16 cellular contexts compared by ENCODE assay signal in the genomic region with DNA sequence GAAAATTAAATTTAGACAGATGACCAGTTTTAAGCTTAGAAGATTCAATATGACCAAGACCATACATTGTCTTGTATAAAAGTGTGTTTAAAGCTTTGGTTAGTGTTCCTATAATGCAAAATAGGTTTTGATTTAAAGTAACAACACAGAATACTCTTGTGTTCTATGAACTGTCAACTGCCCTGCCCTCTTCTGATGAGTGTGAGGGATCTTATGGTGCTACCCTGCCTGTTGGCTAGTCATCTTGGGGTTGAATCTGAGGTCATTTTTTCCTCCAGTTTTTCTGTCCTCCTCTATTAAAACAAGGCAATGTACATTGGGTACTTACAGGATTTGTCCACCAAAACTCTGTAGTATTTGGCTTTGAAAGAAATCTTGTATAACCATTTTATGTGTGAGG.
A peak's percentile ranks its signal among the peaks of the same experiment; 100 is the strongest.
DNase-seq lines count a peak whose midpoint lies in the region; ATAC-seq and TF ChIP-seq lines count a peak whose summit lies in the region.
"Had no signal": no experiment of that assay in that cellular context is flagged by ENCODE, and none has a peak within 500 bp of the region (broad histone marks: within the 10 kb centered on the region; RNA-seq: fewer than 3 reads in every experiment).

No MANE protein-coding gene starts in this region.

- H3K9me3 Mint-ChIP-seq in CD8-positive, alpha-beta memory T cell, result no peaks in the 10 kb centered on the region
- no peaks in the 10 kb centered on the region for H3K9me3 Mint-ChIP-seq in activated naive CD8-positive, alpha-beta T cell treated with anti-CD3 and anti-CD28 coated beads, Interleukin-2, amount 10 ng/mL, durations not matched to agents 7 days and 5 days
- H3K9me3 Mint-ChIP-seq in naive thymus-derived CD4-positive, alpha-beta T cell, result no peaks in the 10 kb centered on the region
- H3K9me3 Mint-ChIP-seq: nephron progenitor cell had no signal

- POLR2A ChIA-PET in SK-N-SH (lab: Yijun Ruan, JAX), result no interaction called here
- POLR2A ChIA-PET in CD8-positive, alpha-beta memory T cell (lab: Charles Lee), result interaction anchor here (0.6 kb wide), 1 partner anchor 11 kb away, joined by 3 read pairs; no protein-coding TSS in a partner anchor
- POLR2A ChIA-PET in activated naive CD8-positive, alpha-beta T cell treated with anti-CD3 and anti-CD28 coated beads, Interleukin-2, amount 10 ng/mL, durations not matched to agents 7 days and 5 days (lab: Charles Lee), result interaction anchor here (1.1 to 2.4 kb wide), 3 partner anchors 9 to 27 kb away, joined by 3 to 5 read pairs (median 4); no protein-coding TSS in a partner anchor
- POLR2A ChIA-PET in naive thymus-derived CD4-positive, alpha-beta T cell (lab: Charles Lee), result interaction anchor here (1.1 to 4.2 kb wide), 7 partner anchors 9 to 27 kb away, joined by 3 to 33 read pairs (median 7); no protein-coding TSS in a partner anchor

- peak; percentile 43; the same call in 2 of the 3 replicates for ATAC-seq in SK-N-SH treated with all-trans-retinoic acid at 6 μM for 48 hours
- ATAC-seq in activated naive CD8-positive, alpha-beta T cell treated with anti-CD3 and anti-CD28 coated beads, Interleukin-2, amount 10 ng/mL, durations not matched to agents 7 days and 5 days (ENCODE audit: low read depth), result peak; percentile 32
- ATAC-seq in naive thymus-derived CD4-positive, alpha-beta T cell, result peak; percentile 41

- peaks cover 4 to 9% of the 10 kb centered on the region in 2 experiments for H3K36me3 ChIP-seq in SK-N-SH (replicated peaks in 1 of 2; ENCODE audit: control insufficient read depth in 1 of 2, insufficient read depth in 2 of 2, low read length in 1 of 2)
- H3K36me3 ChIP-seq in CD8-positive, alpha-beta memory T cell (ENCODE audit: insufficient read depth, low read length), result no peaks in the 10 kb centered on the region
- no peaks in the 10 kb centered on the region for H3K36me3 ChIP-seq in naive thymus-derived CD4-positive, alpha-beta T cell (ENCODE audit: control insufficient read depth in 2 of 3, insufficient read depth in 3 of 3, low read length in 3 of 3)
- H3K36me3 ChIP-seq: cardiac muscle cell had no signal

- peaks cover 0 to 6% (median 0%) of the 10 kb centered on the region in 3 donors for H3K36me3 Mint-ChIP-seq in CD8-positive, alpha-beta memory T cell
- peaks cover 3% of the 10 kb centered on the region for H3K36me3 Mint-ChIP-seq in activated naive CD8-positive, alpha-beta T cell treated with anti-CD3 and anti-CD28 coated beads, Interleukin-2, amount 10 ng/mL, durations not matched to agents 7 days and 5 days
- peaks cover 0 to 15% (median 0%) of the 10 kb centered on the region in 5 donors for H3K36me3 Mint-ChIP-seq in naive thymus-derived CD4-positive, alpha-beta T cell

- peak overlapping the region in 5 of 7 donors; percentile 32 to 69 (median 68) for H3K4me3 Mint-ChIP-seq in CD8-positive, alpha-beta memory T cell
- H3K4me3 Mint-ChIP-seq in activated naive CD8-positive, alpha-beta T cell treated with anti-CD3 and anti-CD28 coated beads, Interleukin-2, amount 10 ng/mL, durations not matched to agents 7 days and 5 days, result peak overlapping the region; percentile 76
- peak overlapping the region; percentile 31 to 93 (median 80) for H3K4me3 Mint-ChIP-seq in naive thymus-derived CD4-positive, alpha-beta T cell
- H3K4me3 Mint-ChIP-seq: nephron progenitor cell had no signal

- no peaks in the 10 kb centered on the region for H3K27me3 ChIP-seq in SK-N-SH (ENCODE audit: insufficient read depth)
- H3K27me3 ChIP-seq in CD8-positive, alpha-beta memory T cell (ENCODE audit: insufficient read depth, low read length, poor library complexity, severe bottlenecking), result no peaks in the 10 kb centered on the region
- H3K27me3 ChIP-seq in naive thymus-derived CD4-positive, alpha-beta T cell (ENCODE audit: control insufficient read depth in 2 of 2, insufficient read depth in 2 of 2, low read length in 2 of 2), result no peaks in the 10 kb centered on the region
- H3K27me3 ChIP-seq: cardiac muscle cell, MG63 had no signal

- peak overlapping the region in 1 of 2 experiments; percentile 81; a peak in 2 of 4 replicates for H3K27ac ChIP-seq in SK-N-SH (ENCODE audit: low read depth in 2 of 2, low read length in 1 of 2)
- no peak overlapping the region for H3K27ac ChIP-seq in CD8-positive, alpha-beta memory T cell (ENCODE audit: low read depth, low read length)
- peak overlapping the region; percentile 70 for H3K27ac ChIP-seq in naive thymus-derived CD4-positive, alpha-beta T cell (ENCODE audit: low read depth, low read length)
- H3K27ac ChIP-seq: 22Rv1, cardiac muscle cell had no signal

- intact Hi-C loops in naive thymus-derived CD4-positive, alpha-beta T cell (cut with micrococcal nuclease), result loop anchor here in 1 of 2 donors (1.0 to 10.0 kb wide), 5 partner anchors 10 to 647 kb away; a partner anchor contains a TSS

- no peak overlapping the region for H3K9ac ChIP-seq in SK-N-SH

- peaks cover 89 to 98% (median 98%) of the 10 kb centered on the region in 3 donors for H3K4me1 Mint-ChIP-seq in CD8-positive, alpha-beta memory T cell
- H3K4me1 Mint-ChIP-seq in activated naive CD8-positive, alpha-beta T cell treated with anti-CD3 and anti-CD28 coated beads, Interleukin-2, amount 10 ng/mL, durations not matched to agents 7 days and 5 days, result peaks cover 72% of the 10 kb centered on the region
- H3K4me1 Mint-ChIP-seq in naive thymus-derived CD4-positive, alpha-beta T cell, result peaks cover 71 to 99% (median 94%) of the 10 kb centered on the region in 7 donors

- H3K27ac Mint-ChIP-seq in CD8-positive, alpha-beta memory T cell, result peak overlapping the region in 7 of 8 donors; percentile 67 to 98 (median 82)
- H3K27ac Mint-ChIP-seq in activated naive CD8-positive, alpha-beta T cell treated with anti-CD3 and anti-CD28 coated beads, Interleukin-2, amount 10 ng/mL, durations not matched to agents 7 days and 5 days, result peak overlapping the region; percentile 81
- peak overlapping the region; percentile 50 to 98 (median 96) for H3K27ac Mint-ChIP-seq in naive thymus-derived CD4-positive, alpha-beta T cell
- H3K27ac Mint-ChIP-seq: nephron progenitor cell had no signal

- no peak for TF ChIP-seq CTCF in SK-N-SH (IDR thresholded peaks at IDR 0.05)

- H3F3A ChIP-seq in SK-N-SH (replicated peaks; ENCODE audit: insufficient read depth), result peaks cover 11% of the 10 kb centered on the region

- H3K9me2 ChIP-seq in SK-N-SH, result no peaks in the 10 kb centered on the region

- H3K4me1 ChIP-seq in SK-N-SH (ENCODE audit: control insufficient read depth in 1 of 2, insufficient read depth in 2 of 2, low read depth in 1 of 2, low read length in 1 of 2), result peaks cover 45 to 49% of the 10 kb centered on the region in 2 experiments; a peak in 3 of 4 replicates
- H3K4me1 ChIP-seq in CD8-positive, alpha-beta memory T cell (ENCODE audit: insufficient read depth, low read length), result peaks cover 94% of the 10 kb centered on the region
- peaks cover 78 to 90% of the 10 kb centered on the region in 2 donors for H3K4me1 ChIP-seq in naive thymus-derived CD4-positive, alpha-beta T cell (ENCODE audit: control insufficient read depth in 2 of 2, insufficient read depth in 2 of 2, low read length in 2 of 2)

- no peak overlapping the region for H3K4me2 ChIP-seq in SK-N-SH

- CTCF ChIA-PET in SK-N-SH (lab: Yijun Ruan, JAX), result no interaction called here
- CTCF ChIA-PET in CD8-positive, alpha-beta memory T cell (lab: Charles Lee), result interaction anchor here (0.9 to 1.4 kb wide), 5 partner anchors 9 to 27 kb away, joined by 3 to 6 read pairs (median 3); no protein-coding TSS in a partner anchor
- CTCF ChIA-PET in naive thymus-derived CD4-positive, alpha-beta T cell (lab: Charles Lee), result interaction anchor here (2.4 kb wide), 1 partner anchor 26 kb away, joined by 11 read pairs; no protein-coding TSS in a partner anchor

- no peaks in the 10 kb centered on the region for H3K9me3 ChIP-seq in SK-N-SH
- H3K9me3 ChIP-seq in CD8-positive, alpha-beta memory T cell (ENCODE audit: low read length), result no peaks in the 10 kb centered on the region
- no peaks in the 10 kb centered on the region for H3K9me3 ChIP-seq in naive thymus-derived CD4-positive, alpha-beta T cell (ENCODE audit: control insufficient read depth in 2 of 3, low read length in 3 of 3)
- H3K9me3 ChIP-seq: MG63 had no signal

- no peak for TF ChIP-seq RAD21 in SK-N-SH (IDR thresholded peaks at IDR 0.05; ENCODE audit: low read length)

- TF ChIP-seq EP300 in SK-N-SH (IDR thresholded peaks at IDR 0.05; ENCODE audit: borderline replicate concordance in 1 of 2, low read depth in 1 of 2, low read length in 1 of 2), result no peak

- H2AFZ ChIP-seq in SK-N-SH (ENCODE audit: low read depth), result no peak overlapping the region

- no peak overlapping the region for H3K4me3 ChIP-seq in SK-N-SH (ENCODE audit: low read depth in 2 of 2, low read length in 1 of 2)
- H3K4me3 ChIP-seq in CD8-positive, alpha-beta memory T cell (ENCODE audit: low read length), result peak overlapping the region; percentile 29
- H3K4me3 ChIP-seq in naive thymus-derived CD4-positive, alpha-beta T cell (ENCODE audit: low read length), result peak overlapping the region; percentile 13
- H3K4me3 ChIP-seq: cardiac muscle cell, MG63 had no signal

- DNase-seq in SK-N-SH (no peak), GDM1 (lab: John Stamatoyannopoulos, UW) (no peak), SIG-M5 treated with dmso at 0.1 percent for 504 hours (lab: John Stamatoyannopoulos, UW; ENCODE audit: unreplicated experiment) (no peak), NCI-H345 (lab: John Stamatoyannopoulos, UW) (no peak)
- DNase-seq in CD8-positive, alpha-beta memory T cell, result no peak
- DNase-seq in activated naive CD8-positive, alpha-beta T cell treated with anti-CD3 and anti-CD28 coated beads, Interleukin-2, amount 10 ng/mL, durations not matched to agents 7 days and 5 days, result no peak
- DNase-seq in naive thymus-derived CD4-positive, alpha-beta T cell, result no peak
- DNase-seq: HCEC 1CT, kidney glomerular epithelial cell, MG63, NCI-H2081 treated with DMSO at 0.1 percent for 48 hours, nephron progenitor cell, Right ventricle myocardium superior had no signal

- H4K20me1 ChIP-seq in SK-N-SH (ENCODE audit: insufficient read depth), result peaks cover 73% of the 10 kb centered on the region

- H3K79me2 ChIP-seq in SK-N-SH (ENCODE audit: insufficient read depth), result peaks cover 96% of the 10 kb centered on the region

- no peaks in the 10 kb centered on the region for H3K27me3 Mint-ChIP-seq in CD8-positive, alpha-beta memory T cell
- no peaks in the 10 kb centered on the region for H3K27me3 Mint-ChIP-seq in activated naive CD8-positive, alpha-beta T cell treated with anti-CD3 and anti-CD28 coated beads, Interleukin-2, amount 10 ng/mL, durations not matched to agents 7 days and 5 days
- H3K27me3 Mint-ChIP-seq in naive thymus-derived CD4-positive, alpha-beta T cell, result no peaks in the 10 kb centered on the region

TF ChIP-seq in SK-N-SH treated with all-trans-retinoic acid at 6 μM for 48 hours, 23 proteins besides CTCF, POLR2A, EP300 and RAD21 (continues in another document):
- TF ChIP-seq CSDC2 (CRISPR knock-in tag; IDR thresholded peaks at IDR 0.05) (no peak), ESRRG (CRISPR knock-in tag; IDR thresholded peaks at IDR 0.05) (no peak), ZNF70 (CRISPR knock-in tag; IDR thresholded peaks at IDR 0.05) (no peak), TOX (CRISPR knock-in tag; IDR thresholded peaks at IDR 0.05; ENCODE audit: borderline replicate concordance) (no peak)

TF ChIP-seq in SK-N-SH, 30 proteins besides CTCF, POLR2A, EP300 and RAD21 (continues in another document):
- TF ChIP-seq TAF1 (IDR thresholded peaks at IDR 0.05; ENCODE audit: borderline replicate concordance, low read depth, low read length) (no peak), GABPA (IDR thresholded peaks at IDR 0.05; ENCODE audit: low read depth) (no peak), TEAD4 (IDR thresholded peaks at IDR 0.05; ENCODE audit: borderline replicate concordance, insufficient read depth) (no peak)

Comparison
In these comparisons a context has a peak if more than half of its experiments do, and no peak if none do; other contexts are left out.
1. H3K4me3 ChIP-seq: peak in CD8-positive, alpha-beta memory T cell (single experiment) and naive thymus-derived CD4-positive, alpha-beta T cell (single experiment); none in SK-N-SH (0 of 2).
2. Peak in every context shown above with its lines, with median percentiles within 50 percentile points of each other: ATAC-seq, H3K27ac Mint-ChIP-seq and H3K4me3 Mint-ChIP-seq.